ENCODE assay signal across 17 cellular contexts in the genomic region with DNA sequence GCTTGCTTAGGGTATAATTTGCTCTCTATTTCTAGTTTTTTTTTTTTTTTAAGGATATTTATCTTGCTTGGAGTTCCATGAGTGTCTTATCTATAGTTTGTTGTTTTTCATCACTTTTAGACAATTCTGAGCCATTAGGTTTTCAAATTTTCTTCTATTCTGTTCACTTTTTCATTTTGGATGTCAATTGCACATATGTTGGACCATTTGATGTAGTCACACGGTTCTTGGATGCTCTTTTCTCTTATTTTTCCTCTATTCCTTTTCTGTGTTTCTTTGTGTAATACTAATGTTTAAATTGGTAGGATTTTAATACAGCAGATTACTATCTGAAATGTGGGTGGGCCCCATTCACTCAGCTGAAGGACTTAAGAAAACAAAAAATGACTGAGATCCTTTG.
"Had no signal": no experiment of that assay in that cellular context is flagged by ENCODE, and none has a peak within 500 bp of the region (broad histone marks: within the 10 kb centered on the region; RNA-seq: fewer than 3 reads in every experiment).

No MANE protein-coding gene starts in this region.

- H3K4me1 ChIP-seq: colonic mucosa, lower lobe of right lung had no signal

- H3K4me3 ChIP-seq: colonic mucosa, hepatocyte, left ventricle myocardium inferior, lower lobe of right lung, skin epidermis had no signal

- H3K27me3 ChIP-seq: colonic mucosa, hepatocyte had no signal

- H3K4me1 Mint-ChIP-seq: naive B cell, nephron had no signal

- H3K9me3 ChIP-seq: colonic mucosa had no signal

- H3K36me3 ChIP-seq: colonic mucosa, lower lobe of right lung had no signal

- H3K9ac ChIP-seq: parathyroid adenoma had no signal

- H3K4me3 Mint-ChIP-seq: naive B cell, nephron, type B pancreatic cell had no signal

- H3K27ac Mint-ChIP-seq: naive B cell, nephron, type B pancreatic cell had no signal

- H3K27me3 Mint-ChIP-seq: naive B cell, type B pancreatic cell had no signal

- H3K27ac ChIP-seq: colonic mucosa, hepatocyte, left ventricle myocardium inferior, lower lobe of right lung, parathyroid adenoma, skin epidermis had no signal

- H3K4me2 ChIP-seq: hepatocyte had no signal

- H3K79me2 ChIP-seq: hepatocyte, parathyroid adenoma had no signal

- H3K36me3 Mint-ChIP-seq: naive B cell, type B pancreatic cell had no signal

- H2AFZ ChIP-seq: hepatocyte, parathyroid adenoma had no signal

- DNase-seq: colonic mucosa; dermis blood vessel endothelial cell; foreskin melanocyte; head of caudate nucleus; kidney; left cardiac atrium; left ventricle myocardium inferior; lower lobe of right lung; mesendoderm; naive B cell; stimulated activated naive CD4-positive, alpha-beta T cell treated with Interleukin-2 at 50 U/mL for 16 hours had no signal

- ATAC-seq: left cardiac atrium, lower lobe of right lung, sciatic nerve had no signal
